8 cellular contexts compared by ENCODE assay signal in the genomic region with DNA sequence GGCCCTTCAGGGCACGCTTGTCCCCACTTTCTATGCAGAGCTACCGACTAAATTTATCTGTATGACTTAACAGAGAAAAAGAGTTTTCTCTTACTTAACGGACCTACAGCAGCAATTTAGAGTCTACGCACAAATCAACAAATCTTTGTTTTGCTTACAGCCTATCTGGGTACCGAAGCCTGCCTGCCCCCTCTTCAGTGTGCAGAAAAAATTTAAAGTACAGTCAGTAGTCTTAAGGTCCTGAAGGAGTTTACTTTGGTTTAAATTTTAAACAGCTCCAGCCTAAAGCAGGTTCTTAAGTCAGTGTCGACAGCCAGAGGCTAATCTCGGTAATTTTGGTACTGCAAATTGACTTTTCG. TPM values are rescaled to one million over a fixed set of nuclear protein-coding genes. Genes with fewer than 3 reads are reported as not detected.
DNase-seq lines count a peak whose midpoint lies in the region; ATAC-seq and TF ChIP-seq lines count a peak whose summit lies in the region.

No MANE protein-coding gene starts in this region.

- DNase-seq in fibroblast of mammary gland (ENCODE audit: low read depth) (no peak), renal cortical epithelial cell (ENCODE audit: low read depth) (peak; percentile 67), NCI-H2196 (lab: John Stamatoyannopoulos, UW; ENCODE audit: unreplicated experiment) (no peak), foreskin melanocyte (no peak), GM13977 (ENCODE audit: low spot score) (no peak)

- peak overlapping the region; percentile 73 for H2AFZ ChIP-seq in SU-DHL-6 (ENCODE audit: low read depth, low read length, severe bottlenecking)

- no peak for ATAC-seq in HG02798 (IDR thresholded peaks at IDR 0.05; ENCODE audit: poor library complexity, unreplicated experiment)

- no peaks in the 10 kb centered on the region for H4K20me1 ChIP-seq in SU-DHL-6 (ENCODE audit: low read depth, low read length)

- H3K36me3 ChIP-seq in SU-DHL-6 (ENCODE audit: low read length): no peaks in the 10 kb centered on the region

- H3K9me3 ChIP-seq in SU-DHL-6 (ENCODE audit: insufficient read depth, low read length): no peaks in the 10 kb centered on the region

- peak overlapping the region; percentile 70 for H3K27ac ChIP-seq in SU-DHL-6 (ENCODE audit: low read depth, low read length)

- peaks cover 54% of the 10 kb centered on the region for H3K79me2 ChIP-seq in SU-DHL-6 (ENCODE audit: insufficient read depth, low read length)

- peak overlapping the region; percentile 68 for H3K4me2 ChIP-seq in SU-DHL-6 (ENCODE audit: low read depth, low read length, poor library complexity, severe bottlenecking)

- TF ChIP-seq CTCF in GM12875 (IDR thresholded peaks at IDR 0.05; ENCODE audit: borderline replicate concordance, insufficient read depth, low read depth, low read length) (no peak), SU-DHL-6 (IDR thresholded peaks at IDR 0.05; ENCODE audit: insufficient read depth, low read length, poor library complexity, severe bottlenecking) (no peak), fibroblast of mammary gland (conservative IDR thresholded peaks at IDR 0.05; ENCODE audit: control insufficient read depth, insufficient read depth, low read depth, low read length) (no peak), GM13977 (IDR thresholded peaks at IDR 0.05; ENCODE audit: extremely low read depth, insufficient read depth, missing control alignments) (no peak)

- H3K27me3 ChIP-seq in SU-DHL-6 (ENCODE audit: low read length): no peaks in the 10 kb centered on the region

- no peaks in the 10 kb centered on the region for H3K9me2 ChIP-seq in SU-DHL-6 (replicated peaks; ENCODE audit: insufficient read depth, low read length)

- H3F3A ChIP-seq in SU-DHL-6 (ENCODE audit: insufficient read depth): peaks cover 6% of the 10 kb centered on the region; the same call in 1 of the 2 replicates

- in situ Hi-C loops in GM13977 (cut with MboI; ENCODE audit: low pct_unique_long_range_greater_than_20kb, low sequenced_read_pairs, unreplicated experiment): no loop called here

- H3K4me3 ChIP-seq in GM12875 (ENCODE audit: low read depth, low read length) (peak overlapping the region; percentile 92), SU-DHL-6 (ENCODE audit: insufficient read depth, low read length, poor library complexity, severe bottlenecking) (peak overlapping the region; percentile 68), fibroblast of mammary gland (ENCODE audit: control insufficient read depth, low read depth, low read length) (peak overlapping the region; percentile 84)

- H3K9ac ChIP-seq in SU-DHL-6 (ENCODE audit: low read length): peak overlapping the region; percentile 90

RNA-seq across cellular contexts. Expression of a gene that starts 0.6 kb away (rescaled TPM):
- 29.5 and 76.5 TPM in 2 replicates for total RNA-seq in renal cortical epithelial cell
